In genomic region chr5:1422522-1422921, GRCh38 we compare ENCODE assay signal across 5 cellular contexts. TPM values are rescaled to one million over a fixed set of nuclear protein-coding genes. Genes with fewer than 3 reads are reported as not detected.
"Had no signal": no experiment of that assay in that cellular context is flagged by ENCODE, and none has a peak within 500 bp of the region (broad histone marks: within the 10 kb centered on the region; RNA-seq: fewer than 3 reads in every experiment).

No MANE protein-coding gene starts in this region.

RNA-seq across cellular contexts. Expression of gene SLC6A3, which starts 22.7 kb away (rescaled TPM):
- total RNA-seq: GM23248, H4, HFFc6, HT1080, IMR-90 had no signal
- polyA plus RNA-seq: GM23248, IMR-90 had no signal
